ENCODE assay signal across 1 cellular context in genomic region chr1:33140153-33141149, GRCh38.
TF ChIP-seq lines count a peak whose summit lies in the region.

No MANE protein-coding gene starts in this region.

TF ChIP-seq in SK-N-SH, 30 proteins besides CTCF, POLR2A, EP300 and RAD21 (continued from another document):
- no peak for TF ChIP-seq PBX3 (IDR thresholded peaks at IDR 0.05)
- 0 out of 2 replicates have a peak, but pooled peaks have one; percentile 18 for TF ChIP-seq SMC3 (IDR thresholded peaks at IDR 0.05; ENCODE audit: low read depth, low read length)
- TF ChIP-seq RFX5 (IDR thresholded peaks at IDR 0.05; ENCODE audit: low read length), result no peak
- no peak for TF ChIP-seq MXI1 (IDR thresholded peaks at IDR 0.05; ENCODE audit: low read depth, low read length)
- no peak for TF ChIP-seq ZBTB33 (IDR thresholded peaks at IDR 0.05; ENCODE audit: borderline replicate concordance, low read depth)
- TF ChIP-seq FOSL2 (IDR thresholded peaks at IDR 0.05; ENCODE audit: borderline replicate concordance, low read depth), result no peak
